10 cellular contexts compared by ENCODE assay signal in the genomic region with DNA sequence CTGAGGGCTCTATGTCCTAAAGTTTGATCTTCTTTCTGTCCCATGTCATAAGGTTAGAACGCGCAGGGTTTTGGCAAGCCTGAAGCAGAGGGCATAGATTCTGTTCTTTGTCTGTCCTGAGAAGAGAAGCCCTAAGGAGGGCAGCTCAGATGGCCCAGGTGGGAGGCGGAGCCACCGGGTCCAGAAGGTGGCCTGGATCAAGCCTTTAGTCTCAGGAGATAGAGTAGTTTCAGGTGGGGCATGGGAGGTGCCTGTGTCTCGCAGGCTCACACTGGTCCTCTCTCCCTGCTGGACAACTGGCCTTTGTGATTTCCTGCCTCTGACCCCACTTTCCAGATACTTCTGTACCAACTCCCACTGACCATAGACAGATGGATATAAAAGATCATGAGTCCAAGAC. TPM values are rescaled to one million over a fixed set of nuclear protein-coding genes. Genes with fewer than 3 reads are reported as not detected.
DNase-seq lines count a peak whose midpoint lies in the region; ATAC-seq, FAIRE-seq and TF ChIP-seq lines count a peak whose summit lies in the region.
"Had no signal": no experiment of that assay in that cellular context is flagged by ENCODE, and none has a peak within 500 bp of the region (broad histone marks: within the 10 kb centered on the region; RNA-seq: fewer than 3 reads in every experiment).

No MANE protein-coding gene starts in this region.

- DNase-seq in GM12891 (ENCODE audit: insufficient read length, low spot score) (no peak), iPS-NIHi11 (ENCODE audit: low spot score) (peak; percentile 21)
- no peak for DNase-seq in naive thymus-derived CD4-positive, alpha-beta T cell
- DNase-seq: MG63, NCI-H187 had no signal

- peak overlapping the region in 1 of 9 donors; percentile 66 for H3K27ac Mint-ChIP-seq in naive thymus-derived CD4-positive, alpha-beta T cell

- no peak overlapping the region for H3K9ac ChIP-seq in Loucy (ENCODE audit: low read depth, low read length, poor library complexity, severe bottlenecking)

- no peak overlapping the region for H3K27ac ChIP-seq in naive thymus-derived CD4-positive, alpha-beta T cell (ENCODE audit: low read depth, low read length)

- H3K27me3 ChIP-seq in Loucy (ENCODE audit: insufficient read depth, low read length, poor library complexity, severe bottlenecking), result no peaks in the 10 kb centered on the region
- no peaks in the 10 kb centered on the region for H3K27me3 ChIP-seq in naive thymus-derived CD4-positive, alpha-beta T cell (ENCODE audit: control insufficient read depth in 2 of 2, insufficient read depth in 2 of 2, low read length in 2 of 2)
- H3K27me3 ChIP-seq: MG63 had no signal

- H3K27me3 Mint-ChIP-seq in naive thymus-derived CD4-positive, alpha-beta T cell, result peaks cover 0 to 3% (median 0%) of the 10 kb centered on the region in 5 donors

- no peaks in the 10 kb centered on the region for H3K79me2 ChIP-seq in Loucy (ENCODE audit: insufficient read depth, low read length)

- H3K4me3 Mint-ChIP-seq in naive thymus-derived CD4-positive, alpha-beta T cell, result no peak overlapping the region

- H4K20me1 ChIP-seq in Loucy (ENCODE audit: insufficient read depth, low read length, poor library complexity, severe bottlenecking), result no peaks in the 10 kb centered on the region

- no peaks in the 10 kb centered on the region for H3K36me3 Mint-ChIP-seq in naive thymus-derived CD4-positive, alpha-beta T cell

- H3F3A ChIP-seq in Loucy (ENCODE audit: low read depth), result no peaks in the 10 kb centered on the region

- H2AFZ ChIP-seq in Loucy (ENCODE audit: low read length), result no peak overlapping the region

- no peak overlapping the region for H3K4me3 ChIP-seq in Loucy (ENCODE audit: low read length, poor library complexity, severe bottlenecking)
- H3K4me3 ChIP-seq in naive thymus-derived CD4-positive, alpha-beta T cell (ENCODE audit: low read length), result no peak overlapping the region
- H3K4me3 ChIP-seq: HAP-1, MG63 had no signal

- POLR2A ChIA-PET in naive thymus-derived CD4-positive, alpha-beta T cell (lab: Charles Lee), result no interaction called here

- CTCF ChIA-PET in naive thymus-derived CD4-positive, alpha-beta T cell (lab: Charles Lee), result no interaction called here

- no peak for TF ChIP-seq CTCF in Loucy (conservative IDR thresholded peaks at IDR 0.05; ENCODE audit: low read length)

- no peaks in the 10 kb centered on the region for H3K36me3 ChIP-seq in Loucy (ENCODE audit: insufficient read depth, low read length)
- no peaks in the 10 kb centered on the region for H3K36me3 ChIP-seq in naive thymus-derived CD4-positive, alpha-beta T cell (ENCODE audit: control insufficient read depth in 2 of 3, insufficient read depth in 3 of 3, low read length in 3 of 3)
- H3K36me3 ChIP-seq: HAP-1, MG63 had no signal

- peaks cover 0 to under 1% (median 0%) of the 10 kb centered on the region in 11 donors for H3K9me3 Mint-ChIP-seq in naive thymus-derived CD4-positive, alpha-beta T cell

- H3K4me1 Mint-ChIP-seq in naive thymus-derived CD4-positive, alpha-beta T cell, result peaks cover 6 to 22% (median 11%) of the 10 kb centered on the region in 7 donors

- no peaks in the 10 kb centered on the region for H3K9me3 ChIP-seq in Loucy (ENCODE audit: insufficient read depth, low read depth, low read length)
- no peaks in the 10 kb centered on the region for H3K9me3 ChIP-seq in naive thymus-derived CD4-positive, alpha-beta T cell (ENCODE audit: control insufficient read depth in 2 of 3, low read length in 3 of 3)
- H3K9me3 ChIP-seq: HAP-1, MG63 had no signal

- ATAC-seq in GM19397 (IDR thresholded peaks at IDR 0.05; ENCODE audit: unreplicated experiment) (no peak), HG03196 (IDR thresholded peaks at IDR 0.05; ENCODE audit: unreplicated experiment) (no peak), HG02884 (IDR thresholded peaks at IDR 0.05; ENCODE audit: unreplicated experiment) (no peak)
- ATAC-seq in naive thymus-derived CD4-positive, alpha-beta T cell, result no peak

- FAIRE-seq in GM12891 (lab: Jason Lieb, UNC), result peak; percentile 80

- H3K9me2 ChIP-seq in Loucy (replicated peaks; ENCODE audit: low read depth, low read length), result no peaks in the 10 kb centered on the region

- intact Hi-C loops in naive thymus-derived CD4-positive, alpha-beta T cell (cut with micrococcal nuclease), result loop anchor here (1.0 to 2.0 kb wide), 3 partner anchors 43 to 70 kb away; a partner anchor contains a TSS

- peak overlapping the region; percentile 75 for H3K4me2 ChIP-seq in Loucy (ENCODE audit: low read depth, low read length, poor library complexity, severe bottlenecking)

- no peak for TF ChIP-seq POLR2A in GM12891 (IDR thresholded peaks at IDR 0.05; ENCODE audit: low read depth, low read length)

- peaks cover 22% of the 10 kb centered on the region for H3K4me1 ChIP-seq in Loucy (ENCODE audit: insufficient read depth, low read length, poor library complexity, severe bottlenecking)
- peaks cover 0 to 15% of the 10 kb centered on the region in 2 donors for H3K4me1 ChIP-seq in naive thymus-derived CD4-positive, alpha-beta T cell (ENCODE audit: control insufficient read depth in 2 of 2, insufficient read depth in 2 of 2, low read length in 2 of 2)
- H3K4me1 ChIP-seq: HAP-1 had no signal

TF ChIP-seq in GM12891, 5 proteins besides CTCF, POLR2A, EP300 and RAD21:
- TF ChIP-seq POU2F2 (IDR thresholded peaks at IDR 0.05; ENCODE audit: low read depth, low read length) (no peak), POLR2AphosphoS5 (IDR thresholded peaks at IDR 0.05; ENCODE audit: low read depth, low read length) (no peak), PAX5 (IDR thresholded peaks at IDR 0.05; ENCODE audit: insufficient read depth, low read length, severe bottlenecking) (no peak), TAF1 (IDR thresholded peaks at IDR 0.05; ENCODE audit: low read depth, low read length) (no peak), SPI1 (IDR thresholded peaks at IDR 0.05; ENCODE audit: low read depth, low read length) (no peak)

RNA-seq across cellular contexts. Expression of a gene that starts 44.2 kb away (rescaled TPM):
- 37.7 TPM for polyA plus RNA-seq in GM12891 (2012; ENCODE audit: low read depth, missing spikeins)
- 10 to 100 TPM; 59.4 to 73.3 (median 60.9) TPM for total RNA-seq in naive thymus-derived CD4-positive, alpha-beta T cell
- polyA plus RNA-seq in naive thymus-derived CD4-positive, alpha-beta T cell, result 10 to 100 TPM; 69.2 to 98.2 TPM
